In the genomic region with DNA sequence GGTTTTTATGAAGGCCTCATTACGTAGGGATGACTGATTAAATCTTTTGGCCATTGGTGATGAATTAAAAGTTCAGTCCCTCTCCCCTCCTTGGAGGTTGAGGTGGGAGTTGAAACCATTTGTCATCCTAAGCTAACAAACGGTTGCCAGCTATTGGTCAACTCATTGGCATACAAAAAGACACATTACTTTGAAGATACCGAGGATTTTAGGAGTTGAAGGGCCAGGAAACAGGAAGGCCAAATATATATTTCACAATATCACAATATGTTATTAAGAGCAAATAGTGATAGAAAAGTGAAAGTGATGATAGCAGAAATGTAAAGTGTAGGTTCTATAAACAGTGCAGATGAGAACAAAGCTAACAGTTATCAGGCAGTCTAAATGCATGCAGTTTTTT, we compare ENCODE assay signal across 30 cellular contexts. TPM values are rescaled to one million over a fixed set of nuclear protein-coding genes. Genes with fewer than 3 reads are reported as not detected.
DNase-seq lines count a peak whose midpoint lies in the region; ATAC-seq and TF ChIP-seq lines count a peak whose summit lies in the region.
"Had no signal": no experiment of that assay in that cellular context is flagged by ENCODE, and none has a peak within 500 bp of the region (broad histone marks: within the 10 kb centered on the region; RNA-seq: fewer than 3 reads in every experiment).

No MANE protein-coding gene starts in this region.

- H3K36me3 Mint-ChIP-seq in MCF 10A (ENCODE audit: insufficient read depth, unreplicated experiment): no peaks in the 10 kb centered on the region
- peaks cover 0 to 2% of the 10 kb centered on the region in 2 donors for H3K36me3 Mint-ChIP-seq in activated T-cell treated with anti-CD3 and anti-CD28 coated beads, Interleukin-2, amount 50 U/mL, for 72 hours (ENCODE audit: insufficient read depth in 2 of 2)

- no peak for TF ChIP-seq CTCF in MCF 10A (IDR thresholded peaks at IDR 0.05; ENCODE audit: unreplicated experiment)
- TF ChIP-seq CTCF in mammary epithelial cell (conservative IDR thresholded peaks at IDR 0.05 in 1 of 2, IDR thresholded peaks at IDR 0.05 in 1 of 2; ENCODE audit: extremely low read depth in 1 of 2, insufficient read depth in 1 of 2, low read depth in 1 of 2, low read length in 2 of 2): no peak
- no peak for TF ChIP-seq CTCF in cardiac fibroblast (IDR thresholded peaks at IDR 0.05; ENCODE audit: low read depth, low read length)
- TF ChIP-seq CTCF in right lobe of liver (IDR thresholded peaks at IDR 0.05): no peak

- H3K27me3 ChIP-seq in mammary epithelial cell (ENCODE audit: insufficient read depth, low read length) (no peaks in the 10 kb centered on the region), right lobe of liver (no peaks in the 10 kb centered on the region)
- H3K27me3 ChIP-seq: BE2C, esophagus muscularis mucosa, heart left ventricle, SJSA1 had no signal

- no peak overlapping the region for H3K9ac ChIP-seq in mammary epithelial cell (ENCODE audit: insufficient read depth, low read length)

- TF ChIP-seq POLR2A in right lobe of liver (IDR thresholded peaks at IDR 0.05): no peak

- H3K27ac ChIP-seq in mammary epithelial cell (ENCODE audit: insufficient read depth, low read depth, low read length) (no peak overlapping the region), right lobe of liver (no peak overlapping the region)
- H3K27ac ChIP-seq: 22Rv1, coronary artery, esophagus muscularis mucosa, heart left ventricle, psoas muscle, SJSA1, thoracic aorta had no signal

- peaks cover 27% of the 10 kb centered on the region for H3K4me1 Mint-ChIP-seq in MCF 10A (ENCODE audit: insufficient read depth, unreplicated experiment)
- peaks cover 41% of the 10 kb centered on the region for H3K4me1 Mint-ChIP-seq in activated T-cell treated with anti-CD3 and anti-CD28 coated beads, Interleukin-2, amount 50 U/mL, for 72 hours (ENCODE audit: low read depth)

- H3K4me1 ChIP-seq in mammary epithelial cell (ENCODE audit: insufficient read depth, low read length): no peaks in the 10 kb centered on the region
- H3K4me1 ChIP-seq in right lobe of liver: peaks cover 0 to 5% (median 2%) of the 10 kb centered on the region in 4 donors

- BruUV-seq in MCF 10A (replicated peaks; lab: Mats Ljungman, UMichigan) (no TSS peak), mammary epithelial cell (replicated peaks; lab: Mats Ljungman, UMichigan) (no TSS peak)

- DNase-seq in MCF 10A (ENCODE audit: unreplicated experiment): peak; percentile 24
- DNase-seq in mammary epithelial cell: no peak
- peak; percentile 51 to 71 for DNase-seq in cardiac fibroblast (ENCODE audit: low read depth in 2 of 2)
- DNase-seq in right lobe of liver: no peak
- no peak for DNase-seq in HT-29 (ENCODE audit: low spot score)
- no peak for DNase-seq in iPS-NIHi11 (ENCODE audit: low spot score)
- no peak for DNase-seq in activated T-cell treated with anti-CD3 and anti-CD28 coated beads, Interleukin-2, amount 50 U/mL, for 72 hours
- DNase-seq: activated CD4-positive, alpha-beta T cell treated with anti-CD3 and anti-CD28 coated beads for 4 hours; activated CD8-positive, alpha-beta memory T cell treated with anti-CD3 and anti-CD28 coated beads, Interleukin-2, amount 10 ng/mL, durations not matched to agents 7 days and 5 days; activated naive CD8-positive, alpha-beta T cell treated with anti-CD3 and anti-CD28 coated beads, Interleukin-2, amount 10 ng/mL, durations not matched to agents 7 days and 5 days; BE2C; Calu3; heart left ventricle; left ventricle myocardium superior; NCI-H1105 treated with DMSO at 0.1 percent for 48 hours; NCI-H2081 treated with DMSO at 0.1 percent for 48 hours; NCI-H446 treated with DMSO at 0.1 percent for 48 hours; NK-92 treated with Interleukin-12 subunit alpha and Interleukin-12 subunit beta, amount 100 ng/mL, for 24 hours; psoas muscle; stimulated activated CD4-positive, alpha-beta T cell treated with anti-CD3 and anti-CD28 coated beads, Interleukin-1b, Interleukin-23, amount 100 ng/mL, for 48 hours; T-helper 17 cell had no signal

- dilution Hi-C loops in mammary epithelial cell (cut with HindIII; ENCODE audit: low sequenced_read_pairs): no loop called here

- WGBS in mammary epithelial cell (ENCODE audit: low coverage, missing lambda C conversion rate): 51% methylated on average over 3 of the region's 3 CpGs
- WGBS in right lobe of liver (ENCODE audit: insufficient coverage, low coverage, low lambda C conversion rate, missing lambda C conversion rate): 23% methylated on average over 3 of the region's 3 CpGs

- H3K27ac Mint-ChIP-seq in MCF 10A (ENCODE audit: low read depth, unreplicated experiment): no peak overlapping the region
- H3K27ac Mint-ChIP-seq in activated T-cell treated with anti-CD3 and anti-CD28 coated beads, Interleukin-2, amount 50 U/mL, for 72 hours: no peak overlapping the region
- H3K27ac Mint-ChIP-seq: activated CD8-positive, alpha-beta memory T cell treated with anti-CD3 and anti-CD28 coated beads, Interleukin-2, amount 10 ng/mL, durations not matched to agents 7 days and 5 days; activated naive CD8-positive, alpha-beta T cell treated with anti-CD3 and anti-CD28 coated beads, Interleukin-2, amount 10 ng/mL, durations not matched to agents 7 days and 5 days; brain; stimulated activated memory B cell treated with anti-CD40 and anti-IgM and Interleukin-4, amounts not matched to agents 10 μg/mL and 1 μg/mL and 100 μg/mL, for 72 hours; T-helper 17 cell had no signal

- intact Hi-C loops in MCF 10A (cut with micrococcal nuclease): no loop called here
- intact Hi-C loops in mammary epithelial cell (cut with micrococcal nuclease): no loop called here
- intact Hi-C loops in right lobe of liver (cut with DNase I): no loop called here

- no peaks in the 10 kb centered on the region for H4K20me1 ChIP-seq in mammary epithelial cell (ENCODE audit: insufficient read depth, low read length)

- no peak overlapping the region for H3K4me3 Mint-ChIP-seq in MCF 10A (ENCODE audit: unreplicated experiment)
- no peak overlapping the region for H3K4me3 Mint-ChIP-seq in activated T-cell treated with anti-CD3 and anti-CD28 coated beads, Interleukin-2, amount 50 U/mL, for 72 hours
- H3K4me3 Mint-ChIP-seq: activated CD8-positive, alpha-beta memory T cell treated with anti-CD3 and anti-CD28 coated beads, Interleukin-2, amount 10 ng/mL, durations not matched to agents 7 days and 5 days; activated naive CD8-positive, alpha-beta T cell treated with anti-CD3 and anti-CD28 coated beads, Interleukin-2, amount 10 ng/mL, durations not matched to agents 7 days and 5 days; brain; neural crest cell; stimulated activated memory B cell treated with anti-CD40 and anti-IgM and Interleukin-4, amounts not matched to agents 10 μg/mL and 1 μg/mL and 100 μg/mL, for 72 hours; T-helper 17 cell had no signal

- no peaks in the 10 kb centered on the region for H3K9me3 Mint-ChIP-seq in MCF 10A (ENCODE audit: unreplicated experiment)
- H3K9me3 Mint-ChIP-seq in activated T-cell treated with anti-CD3 and anti-CD28 coated beads, Interleukin-2, amount 50 U/mL, for 72 hours: no peaks in the 10 kb centered on the region
- H3K9me3 Mint-ChIP-seq: activated naive CD8-positive, alpha-beta T cell treated with anti-CD3 and anti-CD28 coated beads, Interleukin-2, amount 10 ng/mL, durations not matched to agents 7 days and 5 days; neural crest cell; stimulated activated memory B cell treated with anti-CD40 and anti-IgM and Interleukin-4, amounts not matched to agents 10 μg/mL and 1 μg/mL and 100 μg/mL, for 72 hours had no signal

- no peaks in the 10 kb centered on the region for H3K27me3 Mint-ChIP-seq in MCF 10A (ENCODE audit: insufficient read depth, unreplicated experiment)
- H3K27me3 Mint-ChIP-seq in activated T-cell treated with anti-CD3 and anti-CD28 coated beads, Interleukin-2, amount 50 U/mL, for 72 hours (ENCODE audit: low read depth): no peaks in the 10 kb centered on the region
- H3K27me3 Mint-ChIP-seq: activated CD8-positive, alpha-beta memory T cell treated with anti-CD3 and anti-CD28 coated beads, Interleukin-2, amount 10 ng/mL, durations not matched to agents 7 days and 5 days; activated naive CD8-positive, alpha-beta T cell treated with anti-CD3 and anti-CD28 coated beads, Interleukin-2, amount 10 ng/mL, durations not matched to agents 7 days and 5 days; brain; stimulated activated memory B cell treated with anti-CD40 and anti-IgM and Interleukin-4, amounts not matched to agents 10 μg/mL and 1 μg/mL and 100 μg/mL, for 72 hours; T-helper 17 cell had no signal

- in situ Hi-C loops in mammary epithelial cell (cut with MboI; ENCODE audit: low sequenced_read_pairs in 2 of 2): no loop called here

- H3K4me3 ChIP-seq in mammary epithelial cell (replicated peaks in 1 of 3; ENCODE audit: insufficient read depth in 1 of 3, low read depth in 2 of 3, low read length in 3 of 3) (no peak overlapping the region), cardiac fibroblast (replicated peaks in 1 of 2; ENCODE audit: low read depth in 2 of 2, low read length in 2 of 2) (no peak overlapping the region), right lobe of liver (no peak overlapping the region)
- H3K4me3 ChIP-seq: coronary artery, esophagus muscularis mucosa, heart left ventricle, psoas muscle, SJSA1, thoracic aorta had no signal

- CTCF ChIA-PET in MCF 10A (lab: Yijun Ruan, JAX): interaction anchor here (0.9 kb wide), 1 partner anchor 9 kb away, joined by 4 read pairs; no protein-coding TSS in a partner anchor
- CTCF ChIA-PET in mammary epithelial cell (lab: Charles Lee; ENCODE audit: low non-redundant PET): no interaction called here

- H3K4me2 ChIP-seq in mammary epithelial cell (ENCODE audit: insufficient read depth, low read depth, low read length): no peak overlapping the region

- H3K9me3 ChIP-seq in mammary epithelial cell (replicated peaks; ENCODE audit: insufficient read depth, low read length) (no peaks in the 10 kb centered on the region), right lobe of liver (no peaks in the 10 kb centered on the region)
- H3K9me3 ChIP-seq: esophagus muscularis mucosa, heart left ventricle, psoas muscle, SJSA1, thoracic aorta had no signal

- ATAC-seq in right lobe of liver: peak in 3 of 4 donors; percentile 39 to 80 (median 65)
- ATAC-seq in GM21529 (IDR thresholded peaks at IDR 0.05; ENCODE audit: unreplicated experiment): no peak
- ATAC-seq in activated T-cell treated with anti-CD3 and anti-CD28 coated beads, Interleukin-2, amount 50 U/mL, for 72 hours (replicated peaks in 1 of 2): no peak
- ATAC-seq: activated CD8-positive, alpha-beta memory T cell treated with anti-CD3 and anti-CD28 coated beads, Interleukin-2, amount 10 ng/mL, durations not matched to agents 7 days and 5 days; left ventricle myocardium superior; stimulated activated memory B cell treated with anti-CD40 and anti-IgM and Interleukin-4, amounts not matched to agents 10 μg/mL and 1 μg/mL and 100 μg/mL, for 72 hours; T-helper 17 cell had no signal

- H2AFZ ChIP-seq in mammary epithelial cell (ENCODE audit: low read depth, low read length): no peak overlapping the region

- H3K36me3 ChIP-seq in mammary epithelial cell (ENCODE audit: insufficient read depth, low read length) (no peaks in the 10 kb centered on the region), right lobe of liver (no peaks in the 10 kb centered on the region)
- H3K36me3 ChIP-seq: BE2C, esophagus muscularis mucosa, heart left ventricle, thoracic aorta had no signal

- POLR2A ChIA-PET in MCF 10A (lab: Yijun Ruan, JAX): interaction anchor here (0.5 to 1.2 kb wide), 4 partner anchors 12 to 272 kb away, joined by 3 read pairs; no protein-coding TSS in a partner anchor

- H3K79me2 ChIP-seq in mammary epithelial cell (ENCODE audit: insufficient read depth, low read length): peaks cover 94% of the 10 kb centered on the region

RNA-seq across cellular contexts. Expression of gene RCOR1, which starts 24.4 kb away (rescaled TPM):
- total RNA-seq in MCF 10A (2022): 45.6 and 55.9 TPM in 2 replicates
- total RNA-seq in mammary epithelial cell: 10 to 100 TPM; 18.7 to 45.6 TPM
- 24.6 TPM for polyA plus RNA-seq in mammary epithelial cell
- polyA minus RNA-seq in mammary epithelial cell: 40.4 TPM
- 10 to 100 TPM in 2 of 6 experiments, 1 to 10 TPM in 4; 7.5 to 14.1 (median 8.7) TPM for total RNA-seq in right lobe of liver
- total RNA-seq in HT-29 (2014; rRNA removed; shearing (Covaris generic)): 5.2 and 5.7 TPM in 2 replicates
- 10 to 100 TPM; 19.5 to 21.3 TPM for total RNA-seq in activated T-cell treated with anti-CD3 and anti-CD28 coated beads, Interleukin-2, amount 50 U/mL, for 72 hours

Comparison
In these comparisons a context has a peak if more than half of its experiments do, and no peak if none do; other contexts are left out.
1. DNase-seq: peak in MCF 10A (single experiment) and cardiac fibroblast (2 of 2); none in mammary epithelial cell (single experiment), right lobe of liver (0 of 3), HT-29 (single experiment), iPS-NIHi11 (single experiment) and activated T-cell treated with anti-CD3 and anti-CD28 coated beads, Interleukin-2, amount 50 U/mL, for 72 hours (0 of 2).
2. ATAC-seq: peak in right lobe of liver (3 of 4); none in GM21529 (single experiment) and activated T-cell treated with anti-CD3 and anti-CD28 coated beads, Interleukin-2, amount 50 U/mL, for 72 hours (0 of 2).